Comparison of ENCODE assay signal across 8 cellular contexts in genomic region chr12:68686262-68686594, GRCh38. TPM values are rescaled to one million over a fixed set of nuclear protein-coding genes. Genes with fewer than 3 reads are reported as not detected.
DNase-seq lines count a peak whose midpoint lies in the region; ATAC-seq, FAIRE-seq and TF ChIP-seq lines count a peak whose summit lies in the region.

No MANE protein-coding gene starts in this region.

- peak overlapping the region; percentile 76 for H3K9ac ChIP-seq in skeletal muscle satellite cell (ENCODE audit: low read depth, low read length)

- DNase-seq in SJSA1 (ENCODE audit: low read depth in 1 of 2, low spot score in 2 of 2), result no peak
- DNase-seq in fibroblast of villous mesenchyme (ENCODE audit: low read depth), result no peak
- DNase-seq in activated CD4-positive, CD25-positive, alpha-beta regulatory T cell (lab: John Stamatoyannopoulos, UW), result no peak
- DNase-seq in frontal cortex (ENCODE audit: low spot score in 2 of 2), result no peak
- no peak for DNase-seq in head of caudate nucleus

- H3K36me3 ChIP-seq in SJSA1 (peaks cover 17% of the 10 kb centered on the region), skeletal muscle satellite cell (ENCODE audit: insufficient read depth, low read length) (peaks cover 6% of the 10 kb centered on the region)

- TF ChIP-seq CTCF in fibroblast of villous mesenchyme (IDR thresholded peaks at IDR 0.05; ENCODE audit: insufficient read depth, low read depth, low read length), result no peak

- H3K27ac ChIP-seq in SJSA1, result peak overlapping the region; percentile 80

- H3K4me1 ChIP-seq in SJSA1 (replicated peaks) (peaks cover 18% of the 10 kb centered on the region), skeletal muscle satellite cell (ENCODE audit: control insufficient read depth, insufficient read depth, low read length) (peaks cover 12% of the 10 kb centered on the region)

- ATAC-seq in GM19395 (IDR thresholded peaks at IDR 0.05; ENCODE audit: unreplicated experiment), result peak; percentile 2
- ATAC-seq in GM18873 (IDR thresholded peaks at IDR 0.05; ENCODE audit: low FRiP score, unreplicated experiment), result no peak

- no peaks in the 10 kb centered on the region for H3K9me3 ChIP-seq in SJSA1 (replicated peaks)
- H3K9me3 ChIP-seq in skeletal muscle satellite cell (replicated peaks; ENCODE audit: low read length), result no peaks in the 10 kb centered on the region

- peak overlapping the region; percentile 65 for H3K4me3 ChIP-seq in SJSA1
- H3K4me3 ChIP-seq in fibroblast of villous mesenchyme (ENCODE audit: low read depth, low read length), result peak overlapping the region; percentile 100
- peak overlapping the region; percentile 81 for H3K4me3 ChIP-seq in skeletal muscle satellite cell (ENCODE audit: low read length)

- peak overlapping the region; percentile 92 for H3K4me2 ChIP-seq in skeletal muscle satellite cell (ENCODE audit: low read length)

- FAIRE-seq in frontal cortex (lab: Jason Lieb, UNC), result no peak

- H3K27me3 ChIP-seq in SJSA1 (replicated peaks) (no peaks in the 10 kb centered on the region), skeletal muscle satellite cell (ENCODE audit: control insufficient read depth, insufficient read depth, low read length) (no peaks in the 10 kb centered on the region)

- intact Hi-C loops in head of caudate nucleus (cut with DNase I), result loop anchor here (5.0 kb wide), 2 partner anchors 61 to 74 kb away; partner anchors contain the start of genes RAP1B and SLC35E3

RNA-seq across cellular contexts. Expression of gene NUP107, which starts 0.6 kb away (rescaled TPM):
- 62.8 and 93.5 TPM in 2 replicates for total RNA-seq in SJSA1 (2014; rRNA removed; shearing (Covaris generic))
- total RNA-seq in fibroblast of villous mesenchyme (50.3 and 53.1 TPM in 2 replicates), frontal cortex (59.9 TPM)
- 56.3 and 60.7 TPM in 2 replicates for total RNA-seq in skeletal muscle satellite cell (2012; rRNA removed)

RNA-seq across cellular contexts. Expression of gene SLC35E3, which starts 59.7 kb away (rescaled TPM):
- total RNA-seq in SJSA1 (2014; rRNA removed; shearing (Covaris generic)), result 0.63 and 4.9 TPM in 2 replicates
- total RNA-seq in fibroblast of villous mesenchyme (2.6 and 6.5 TPM in 2 replicates), frontal cortex (8.2 TPM)
- total RNA-seq in skeletal muscle satellite cell (2012; rRNA removed), result 2.0 and 2.2 TPM in 2 replicates
